In genomic region chr2:173264152-173264551, GRCh38 we compare ENCODE assay signal across 16 cellular contexts.
A peak's percentile ranks its signal among the peaks of the same experiment; 100 is the strongest.
DNase-seq lines count a peak whose midpoint lies in the region; FAIRE-seq and TF ChIP-seq lines count a peak whose summit lies in the region.
"Had no signal": no experiment of that assay in that cellular context is flagged by ENCODE, and none has a peak within 500 bp of the region (broad histone marks: within the 10 kb centered on the region; RNA-seq: fewer than 3 reads in every experiment).

No MANE protein-coding gene starts in this region.

- H3K9me3 ChIP-seq in SU-DHL-6 (ENCODE audit: insufficient read depth, low read length) (no peaks in the 10 kb centered on the region), H1 (ENCODE audit: insufficient read depth in 2 of 2, low read depth in 1 of 2, low read length in 1 of 2) (no peaks in the 10 kb centered on the region), thymus (ENCODE audit: control insufficient read depth) (no peaks in the 10 kb centered on the region), testis (no peaks in the 10 kb centered on the region)
- H3K9me3 ChIP-seq: breast epithelium, pancreas, uterus had no signal

- no peak overlapping the region; the same call in 1 of the 2 replicates for H3K18ac ChIP-seq in H1 (ENCODE audit: extremely low read depth, low read length)

- H3K27ac ChIP-seq in SU-DHL-6 (ENCODE audit: low read depth, low read length) = peak overlapping the region; percentile 14; the same call in 1 of the 2 replicates
- no peak overlapping the region for H3K27ac ChIP-seq in H1 (ENCODE audit: low read depth, low read length)
- H3K27ac ChIP-seq in thymus (ENCODE audit: low read depth) = peak overlapping the region; percentile 77
- no peak overlapping the region for H3K27ac ChIP-seq in testis
- H3K27ac ChIP-seq: breast epithelium, pancreas, uterus had no signal

- H2BK20ac ChIP-seq in H1 (ENCODE audit: low read length) = no peak overlapping the region; the same call in 1 of the 2 replicates

- H2AFZ ChIP-seq in SU-DHL-6 (ENCODE audit: low read depth, low read length, severe bottlenecking) = peak overlapping the region; percentile 96
- H2AFZ ChIP-seq in H1 (ENCODE audit: low read length) = peak overlapping the region; percentile 27; the same call in 1 of the 2 replicates

- H3K4me3 Mint-ChIP-seq in activated naive CD4-positive, alpha-beta T cell treated with anti-CD3 and anti-CD28 coated beads, Interleukin-2, amount 10 ng/mL, durations not matched to agents 7 days and 5 days = no peak overlapping the region
- no peak overlapping the region for H3K4me3 Mint-ChIP-seq in activated naive CD4-positive, alpha-beta T cell treated with anti-CD3 and anti-CD28 coated beads for 36 hours
- H3K4me3 Mint-ChIP-seq: HFFc6 had no signal

- H3K4ac ChIP-seq in H1 (replicated peaks; ENCODE audit: insufficient read length, low read depth, low read length) = no peak overlapping the region

- no peak overlapping the region for H2AK5ac ChIP-seq in H1 (ENCODE audit: low read depth, low read length)

- H3K23ac ChIP-seq in H1 (ENCODE audit: insufficient read length) = no peak overlapping the region

- peak overlapping the region; percentile 68 for H3K4me2 ChIP-seq in SU-DHL-6 (ENCODE audit: low read depth, low read length, poor library complexity, severe bottlenecking)
- H3K4me2 ChIP-seq in H1 (ENCODE audit: insufficient read depth in 1 of 2, low read depth in 2 of 2, low read length in 2 of 2) = peak overlapping the region; percentile 15 to 22; a peak in 2 of 4 replicates

- TF ChIP-seq CTCF in SU-DHL-6 (IDR thresholded peaks at IDR 0.05; ENCODE audit: insufficient read depth, low read length, poor library complexity, severe bottlenecking) = no peak
- TF ChIP-seq CTCF in H1 (IDR thresholded peaks at IDR 0.05; ENCODE audit: control extremely low read depth in 1 of 3, insufficient read depth in 1 of 3, low read depth in 1 of 3, low read length in 3 of 3) = no peak
- TF ChIP-seq CTCF in testis (IDR thresholded peaks at IDR 0.05) = no peak

- H4K91ac ChIP-seq in H1 (replicated peaks; ENCODE audit: insufficient read length, low read length) = peak overlapping the region; percentile 12

- no peak overlapping the region for H3K56ac ChIP-seq in H1 (replicated peaks; ENCODE audit: insufficient read length, low read depth, low read length)

- H4K5ac ChIP-seq in H1 (ENCODE audit: insufficient read length, low read depth, low read length) = no peak overlapping the region

- H3K9ac ChIP-seq in SU-DHL-6 (ENCODE audit: low read length) (peak overlapping the region; percentile 31; the same call in 1 of the 2 replicates), H1 (replicated peaks in 1 of 4; ENCODE audit: extremely low read depth in 1 of 4, low read depth in 3 of 4, low read length in 3 of 4) (no peak overlapping the region)

- 81% methylated on average over 4 of the region's 4 CpGs; no CpG with 5 or more reads in 1 of the 2 experiments for WGBS in H1 (ENCODE audit: extremely low coverage in 1 of 2, insufficient coverage in 1 of 2, insufficient read length in 1 of 2, insufficient replicate concordance in 2 of 2, low coverage in 1 of 2, low lambda C conversion rate in 2 of 2, missing lambda C conversion rate in 1 of 2), 2 experiments
- WGBS in thymus = 96% methylated on average over 4 of the region's 4 CpGs
- 89 to 96% methylated on average over 4 of the region's 4 CpGs for WGBS in testis, 2 donors

- H2BK5ac ChIP-seq in H1 (ENCODE audit: low read depth, low read length) = peak overlapping the region; percentile 8; the same call in 1 of the 2 replicates

- H4K20me1 ChIP-seq in SU-DHL-6 (ENCODE audit: low read depth, low read length) = no peaks in the 10 kb centered on the region
- no peaks in the 10 kb centered on the region for H4K20me1 ChIP-seq in H1 (replicated peaks in 1 of 2; ENCODE audit: control insufficient read depth in 1 of 2, insufficient read depth in 2 of 2, low read length in 2 of 2)

- no peaks in the 10 kb centered on the region for H3K23me2 ChIP-seq in H1 (ENCODE audit: low read depth, low read length)

- no peaks in the 10 kb centered on the region for H3K27me3 Mint-ChIP-seq in activated naive CD4-positive, alpha-beta T cell treated with anti-CD3 and anti-CD28 coated beads, Interleukin-2, amount 10 ng/mL, durations not matched to agents 7 days and 5 days
- peaks cover 4% of the 10 kb centered on the region for H3K27me3 Mint-ChIP-seq in activated naive CD4-positive, alpha-beta T cell treated with anti-CD3 and anti-CD28 coated beads for 36 hours (ENCODE audit: low read depth)

- H3K79me2 ChIP-seq in SU-DHL-6 (ENCODE audit: insufficient read depth, low read length) (no peaks in the 10 kb centered on the region), H1 (ENCODE audit: control insufficient read depth in 1 of 2, insufficient read depth in 2 of 2, low read length in 2 of 2) (no peaks in the 10 kb centered on the region)

- H2BK120ac ChIP-seq in H1 (replicated peaks; ENCODE audit: low read depth, low read length) = no peak overlapping the region

- no peaks in the 10 kb centered on the region for H3F3A ChIP-seq in SU-DHL-6 (ENCODE audit: insufficient read depth)

- CTCF ChIA-PET in activated naive CD4-positive, alpha-beta T cell treated with anti-CD3 and anti-CD28 coated beads, Interleukin-2, amount 10 ng/mL, durations not matched to agents 7 days and 5 days (lab: Charles Lee) = interaction anchor here (1.8 kb wide), 1 partner anchor 293 kb away, joined by 5 read pairs; no protein-coding TSS in a partner anchor
- CTCF ChIA-PET in activated naive CD4-positive, alpha-beta T cell treated with anti-CD3 and anti-CD28 coated beads for 36 hours (lab: Charles Lee) = no interaction called here
- CTCF ChIA-PET in H1 (lab: Charles Lee; ENCODE audit: partially characterized antibody) = no interaction called here

- peaks cover 2 to 9% (median 6%) of the 10 kb centered on the region in 4 experiments for H3K4me1 ChIP-seq in H1 (replicated peaks in 1 of 4; ENCODE audit: control insufficient read depth in 3 of 4, insufficient read depth in 4 of 4, low read length in 3 of 4)
- peaks cover 9% of the 10 kb centered on the region for H3K4me1 ChIP-seq in thymus (ENCODE audit: control insufficient read depth, insufficient read depth, low read length)
- no peaks in the 10 kb centered on the region for H3K4me1 ChIP-seq in testis
- H3K4me1 ChIP-seq: breast epithelium, pancreas, uterus had no signal

- no peak overlapping the region for H4K8ac ChIP-seq in H1 (ENCODE audit: extremely low read depth, insufficient read depth, low read length)

- no peak overlapping the region for H3K14ac ChIP-seq in H1 (ENCODE audit: insufficient read length)

- intact Hi-C loops in activated naive CD4-positive, alpha-beta T cell treated with anti-CD3 and anti-CD28 coated beads for 36 hours (cut with micrococcal nuclease) = loop anchor here (1.0 kb wide), 1 partner anchor 90 kb away; the partner anchor contains the start of gene CDCA7
- intact Hi-C loops in testis (cut with DNase I; ENCODE audit: low total_unique reads) = no loop called here

- no peak for TF ChIP-seq RAD21 in H1 (IDR thresholded peaks at IDR 0.05 in 1 of 2, conservative IDR thresholded peaks at IDR 0.05 in 1 of 2; ENCODE audit: low read depth in 2 of 2, low read length in 2 of 2)

- no peak overlapping the region for H2BK15ac ChIP-seq in H1 (ENCODE audit: low read length)

- H3K36me3 Mint-ChIP-seq in activated naive CD4-positive, alpha-beta T cell treated with anti-CD3 and anti-CD28 coated beads, Interleukin-2, amount 10 ng/mL, durations not matched to agents 7 days and 5 days = peaks cover 14% of the 10 kb centered on the region
- H3K36me3 Mint-ChIP-seq in activated naive CD4-positive, alpha-beta T cell treated with anti-CD3 and anti-CD28 coated beads for 36 hours (ENCODE audit: low read depth) = no peaks in the 10 kb centered on the region
- H3K36me3 Mint-ChIP-seq: activated naive CD4-positive, alpha-beta T cell treated with anti-CD3 and anti-CD28 coated beads, Interleukin-2, amount 50 U/mL, for 72 hours had no signal

- DNase-seq in activated naive CD4-positive, alpha-beta T cell treated with anti-CD3 and anti-CD28 coated beads, Interleukin-2, amount 10 ng/mL, durations not matched to agents 7 days and 5 days = no peak
- no peak for DNase-seq in activated naive CD4-positive, alpha-beta T cell treated with anti-CD3 and anti-CD28 coated beads for 36 hours
- no peak for DNase-seq in H1 (ENCODE audit: low read depth in 1 of 2, low spot score in 2 of 2)
- DNase-seq in testis = no peak
- no peak for DNase-seq in NCI-H510A treated with DMSO at 0.1 percent for 48 hours (lab: John Stamatoyannopoulos, UW)
- DNase-seq in GM12892 (ENCODE audit: insufficient read length) = no peak
- DNase-seq: HFFc6; NCI-H1092; NCI-H2171; NK-92 treated with Interleukin-12 subunit alpha and Interleukin-12 subunit beta, amount 100 ng/mL, for 24 hours; uterus had no signal

- FAIRE-seq in H1 (lab: Jason Lieb, UNC) (no peak), GM12892 (lab: Jason Lieb, UNC) (no peak)
- FAIRE-seq: pancreas had no signal

- peaks cover 17% of the 10 kb centered on the region for H3K4me1 Mint-ChIP-seq in activated naive CD4-positive, alpha-beta T cell treated with anti-CD3 and anti-CD28 coated beads, Interleukin-2, amount 10 ng/mL, durations not matched to agents 7 days and 5 days
- H3K4me1 Mint-ChIP-seq in activated naive CD4-positive, alpha-beta T cell treated with anti-CD3 and anti-CD28 coated beads for 36 hours (ENCODE audit: low read depth) = peaks cover 12% of the 10 kb centered on the region

- H3K27me3 ChIP-seq in SU-DHL-6 (ENCODE audit: low read length) (no peaks in the 10 kb centered on the region), H1 (replicated peaks in 1 of 4; ENCODE audit: control insufficient read depth in 3 of 4, extremely low read depth in 1 of 4, insufficient read depth in 3 of 4, low read length in 3 of 4) (no peaks in the 10 kb centered on the region), thymus (ENCODE audit: control insufficient read depth, insufficient read depth) (no peaks in the 10 kb centered on the region), testis (no peaks in the 10 kb centered on the region)
- H3K27me3 ChIP-seq: breast epithelium, pancreas, uterus had no signal

- no peaks in the 10 kb centered on the region for H3K9me3 Mint-ChIP-seq in activated naive CD4-positive, alpha-beta T cell treated with anti-CD3 and anti-CD28 coated beads, Interleukin-2, amount 10 ng/mL, durations not matched to agents 7 days and 5 days
- H3K9me3 Mint-ChIP-seq in activated naive CD4-positive, alpha-beta T cell treated with anti-CD3 and anti-CD28 coated beads for 36 hours = no peaks in the 10 kb centered on the region
- H3K9me3 Mint-ChIP-seq: HFFc6 had no signal

- H3K36me3 ChIP-seq in SU-DHL-6 (ENCODE audit: low read length) (no peaks in the 10 kb centered on the region), H1 (ENCODE audit: control insufficient read depth in 2 of 4, insufficient read depth in 4 of 4, low read length in 3 of 4) (no peaks in the 10 kb centered on the region; a peak in 1 of 8 replicates), thymus (ENCODE audit: control insufficient read depth, insufficient read depth) (no peaks in the 10 kb centered on the region), testis (ENCODE audit: low read depth, missing control alignments) (no peaks in the 10 kb centered on the region)
- H3K36me3 ChIP-seq: uterus had no signal

- TF ChIP-seq POLR2A in H1 (IDR thresholded peaks at IDR 0.05; ENCODE audit: control extremely low read depth in 1 of 2, low read depth in 2 of 2, low read length in 2 of 2) (no peak), testis (IDR thresholded peaks at IDR 0.05) (no peak), GM12892 (IDR thresholded peaks at IDR 0.05; ENCODE audit: low read depth, low read length) (no peak)

- POLR2A ChIA-PET in H1 (lab: Charles Lee; ENCODE audit: partially characterized antibody) = interaction anchor here (0.7 kb wide), 1 partner anchor 22 kb away, joined by 3 read pairs; no protein-coding TSS in a partner anchor

- TF ChIP-seq EP300 in H1 (IDR thresholded peaks at IDR 0.05; ENCODE audit: borderline replicate concordance in 1 of 2, low read depth in 2 of 2, low read length in 2 of 2) = no peak

- H3K79me1 ChIP-seq in H1 (ENCODE audit: low read depth, low read length) = no peaks in the 10 kb centered on the region

- peak overlapping the region; percentile 56 for H3K27ac Mint-ChIP-seq in activated naive CD4-positive, alpha-beta T cell treated with anti-CD3 and anti-CD28 coated beads, Interleukin-2, amount 10 ng/mL, durations not matched to agents 7 days and 5 days
- no peak overlapping the region for H3K27ac Mint-ChIP-seq in activated naive CD4-positive, alpha-beta T cell treated with anti-CD3 and anti-CD28 coated beads for 36 hours
- H3K27ac Mint-ChIP-seq: HFFc6 had no signal

- no peaks in the 10 kb centered on the region for H3K9me2 ChIP-seq in SU-DHL-6 (replicated peaks; ENCODE audit: insufficient read depth, low read length)

- H3K4me3 ChIP-seq in SU-DHL-6 (ENCODE audit: insufficient read depth, low read length, poor library complexity, severe bottlenecking) (peak overlapping the region; percentile 30), H1 (ENCODE audit: extremely low read depth in 1 of 4, insufficient read depth in 2 of 4, low read depth in 3 of 4, low read length in 4 of 4) (no peak overlapping the region), thymus (ENCODE audit: low read length) (no peak overlapping the region), testis (no peak overlapping the region)
- H3K4me3 ChIP-seq: breast epithelium, pancreas, uterus had no signal

- no peak overlapping the region for H2BK12ac ChIP-seq in H1 (ENCODE audit: low read depth, low read length)

Comparison
In these comparisons a context has a peak if more than half of its experiments do, and no peak if none do; other contexts are left out.
1. H3K27ac ChIP-seq: peak in SU-DHL-6 (single experiment) and thymus (single experiment); none in H1 (single experiment) and testis (0 of 2).